Comparison of ENCODE assay signal across 18 cellular contexts in the genomic region with DNA sequence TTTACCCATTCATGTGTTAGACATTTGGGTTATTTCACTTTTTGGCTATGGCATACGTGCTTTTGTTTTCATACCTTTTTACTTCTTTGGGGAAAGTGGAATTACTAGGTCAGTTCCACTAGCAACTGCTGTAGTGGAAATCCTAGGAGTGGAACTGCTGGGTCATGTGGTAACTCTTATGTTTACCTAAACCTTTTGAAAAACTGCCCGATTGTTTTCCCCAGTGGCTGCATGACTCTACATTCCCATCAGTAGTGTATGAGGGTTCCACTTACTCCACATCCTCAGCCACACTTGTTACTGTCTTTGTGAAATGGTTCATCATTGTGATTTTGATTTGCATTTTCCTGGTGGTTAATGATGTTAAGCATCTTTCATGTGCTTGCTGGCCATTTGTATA.
A peak's percentile ranks its signal among the peaks of the same experiment; 100 is the strongest.
DNase-seq lines count a peak whose midpoint lies in the region; ATAC-seq, FAIRE-seq and TF ChIP-seq lines count a peak whose summit lies in the region.
"Had no signal": no experiment of that assay in that cellular context is flagged by ENCODE, and none has a peak within 500 bp of the region (broad histone marks: within the 10 kb centered on the region; RNA-seq: fewer than 3 reads in every experiment).

No MANE protein-coding gene starts in this region.

- TF ChIP-seq CTCF in A549 (IDR thresholded peaks at IDR 0.05) (no peak), HEK293 (tag by site-specific recombination; IDR thresholded peaks at IDR 0.05) (no peak), fibroblast of mammary gland (conservative IDR thresholded peaks at IDR 0.05; ENCODE audit: control insufficient read depth, insufficient read depth, low read depth, low read length) (no peak)

- no peak for DNase-seq in A549 (ENCODE audit: low read depth in 1 of 2, low spot score in 1 of 2)
- peak; percentile 8 for DNase-seq in fibroblast of mammary gland (ENCODE audit: low read depth)
- DNase-seq in stimulated activated naive B cell treated with anti-CD40 and anti-IgM and Interleukin-4, amounts not matched to agents 10 μg/mL and 1 μg/mL and 100 μg/mL, for 72 hours: no peak
- no peak for DNase-seq in GM19240 (ENCODE audit: insufficient read length, low spot score)
- DNase-seq in NCI-H2196 (lab: John Stamatoyannopoulos, UW; ENCODE audit: unreplicated experiment): no peak
- DNase-seq: 8988T; C1 segment of cervical spinal cord; Calu3; CD4-positive, alpha-beta T cell; DMS79 treated with DMSO at 0.1 percent for 48 hours; EL; GM23248; H9; KG1 had no signal

- no peak for TF ChIP-seq POLR2A in A549 (IDR thresholded peaks at IDR 0.05; ENCODE audit: low read length)

- TF ChIP-seq EP300 in A549 (IDR thresholded peaks at IDR 0.05): no peak

- no peaks in the 10 kb centered on the region for H3K9me3 Mint-ChIP-seq in stimulated activated naive B cell treated with anti-CD40 and anti-IgM and Interleukin-4, amounts not matched to agents 10 μg/mL and 1 μg/mL and 100 μg/mL, for 72 hours
- H3K9me3 Mint-ChIP-seq: CD4-positive, alpha-beta T cell; H9; IgD-negative memory B cell had no signal

- no peak overlapping the region for H3K4me3 Mint-ChIP-seq in stimulated activated naive B cell treated with anti-CD40 and anti-IgM and Interleukin-4, amounts not matched to agents 10 μg/mL and 1 μg/mL and 100 μg/mL, for 72 hours
- H3K4me3 Mint-ChIP-seq: B cell; CD4-positive, alpha-beta T cell; H9; IgD-negative memory B cell had no signal

- no peaks in the 10 kb centered on the region for H3K9me3 ChIP-seq in A549
- H3K9me3 ChIP-seq in HEK293 (ENCODE audit: control insufficient read depth, insufficient read depth, low read depth, low read length): no peaks in the 10 kb centered on the region

- peaks cover 8 to 10% of the 10 kb centered on the region in 2 experiments for H3K36me3 ChIP-seq in HEK293 (ENCODE audit: control insufficient read depth in 2 of 2, insufficient read depth in 1 of 2, low read length in 2 of 2)

- H3K36me3 Mint-ChIP-seq in stimulated activated naive B cell treated with anti-CD40 and anti-IgM and Interleukin-4, amounts not matched to agents 10 μg/mL and 1 μg/mL and 100 μg/mL, for 72 hours: peaks cover 14 to 26% of the 10 kb centered on the region in 2 donors

- CTCF ChIA-PET in A549 (lab: Yijun Ruan, JAX): no interaction called here
- CTCF ChIA-PET in HEK293 (lab: Yijun Ruan, JAX): no interaction called here

- H3K27me3 Mint-ChIP-seq in stimulated activated naive B cell treated with anti-CD40 and anti-IgM and Interleukin-4, amounts not matched to agents 10 μg/mL and 1 μg/mL and 100 μg/mL, for 72 hours: no peaks in the 10 kb centered on the region
- H3K27me3 Mint-ChIP-seq: B cell; CD4-positive, alpha-beta T cell; IgD-negative memory B cell had no signal

- no peaks in the 10 kb centered on the region for H3K4me1 Mint-ChIP-seq in stimulated activated naive B cell treated with anti-CD40 and anti-IgM and Interleukin-4, amounts not matched to agents 10 μg/mL and 1 μg/mL and 100 μg/mL, for 72 hours
- H3K4me1 Mint-ChIP-seq: B cell, H9 had no signal

- H3K4me3 ChIP-seq in A549 (no peak overlapping the region), HEK293 (ENCODE audit: low read depth, low read length) (no peak overlapping the region), fibroblast of mammary gland (ENCODE audit: control insufficient read depth, low read depth, low read length) (no peak overlapping the region)
- H3K4me3 ChIP-seq: GM23248 had no signal

- H3K27ac Mint-ChIP-seq in stimulated activated naive B cell treated with anti-CD40 and anti-IgM and Interleukin-4, amounts not matched to agents 10 μg/mL and 1 μg/mL and 100 μg/mL, for 72 hours: peak overlapping the region; percentile 67
- H3K27ac Mint-ChIP-seq: B cell; CD4-positive, alpha-beta T cell; H9; IgD-negative memory B cell had no signal

- H3K4me2 ChIP-seq in A549: no peak overlapping the region

- no peaks in the 10 kb centered on the region for H3K4me1 ChIP-seq in A549
- no peaks in the 10 kb centered on the region for H3K4me1 ChIP-seq in HEK293 (ENCODE audit: control insufficient read depth, insufficient read depth, low read length)

- POLR2A ChIA-PET in A549 (lab: Yijun Ruan, JAX) (no interaction called here), HEK293 (lab: Yijun Ruan, JAX) (no interaction called here)

- FAIRE-seq in A549 (lab: Jason Lieb, UNC): peak; percentile 32

- no peak for TF ChIP-seq RAD21 in A549 (conservative IDR thresholded peaks at IDR 0.05 in 1 of 2, IDR thresholded peaks at IDR 0.05 in 1 of 2)

- ATAC-seq in A549 (no peak), GM21717 (IDR thresholded peaks at IDR 0.05; ENCODE audit: unreplicated experiment) (no peak)
- ATAC-seq in stimulated activated naive B cell treated with anti-CD40 and anti-IgM and Interleukin-4, amounts not matched to agents 10 μg/mL and 1 μg/mL and 100 μg/mL, for 72 hours (replicated peaks): no peak

- H3K27ac ChIP-seq in A549: no peak overlapping the region
- H3K27ac ChIP-seq in HEK293 (ENCODE audit: extremely low read depth, low read depth, low read length): no peak overlapping the region
- H3K27ac ChIP-seq: GM23248 had no signal

- 93% methylated on average over 2 of the region's 2 CpGs for WGBS in A549 (ENCODE audit: missing lambda C conversion rate)

TF ChIP-seq in A549, 52 proteins besides CTCF, POLR2A, EP300 and RAD21:
- TF ChIP-seq RARB (CRISPR knock-in tag; IDR thresholded peaks at IDR 0.05) (no peak), CHD2 (IDR thresholded peaks at IDR 0.05; ENCODE audit: low read length, partially characterized antibody) (no peak), HMGXB4 (CRISPR knock-in tag; IDR thresholded peaks at IDR 0.05; ENCODE audit: borderline replicate concordance) (no peak), BHLHE40 (IDR thresholded peaks at IDR 0.05; ENCODE audit: low read depth, low read length) (no peak), ZC3H11A (IDR thresholded peaks at IDR 0.05) (no peak), KDM5A (IDR thresholded peaks at IDR 0.05) (no peak), NFE2L2 (conservative IDR thresholded peaks at IDR 0.05; ENCODE audit: low read length) (no peak), MAFK (IDR thresholded peaks at IDR 0.05; ENCODE audit: partially characterized antibody) (no peak), TP53 (CRISPR knock-in tag; IDR thresholded peaks at IDR 0.05) (no peak)
TF ChIP-seq in A549: peak in this region for 0.

TF ChIP-seq in HEK293, 187 proteins besides CTCF, POLR2A, EP300 and RAD21:
- TF ChIP-seq, protein P1, sequence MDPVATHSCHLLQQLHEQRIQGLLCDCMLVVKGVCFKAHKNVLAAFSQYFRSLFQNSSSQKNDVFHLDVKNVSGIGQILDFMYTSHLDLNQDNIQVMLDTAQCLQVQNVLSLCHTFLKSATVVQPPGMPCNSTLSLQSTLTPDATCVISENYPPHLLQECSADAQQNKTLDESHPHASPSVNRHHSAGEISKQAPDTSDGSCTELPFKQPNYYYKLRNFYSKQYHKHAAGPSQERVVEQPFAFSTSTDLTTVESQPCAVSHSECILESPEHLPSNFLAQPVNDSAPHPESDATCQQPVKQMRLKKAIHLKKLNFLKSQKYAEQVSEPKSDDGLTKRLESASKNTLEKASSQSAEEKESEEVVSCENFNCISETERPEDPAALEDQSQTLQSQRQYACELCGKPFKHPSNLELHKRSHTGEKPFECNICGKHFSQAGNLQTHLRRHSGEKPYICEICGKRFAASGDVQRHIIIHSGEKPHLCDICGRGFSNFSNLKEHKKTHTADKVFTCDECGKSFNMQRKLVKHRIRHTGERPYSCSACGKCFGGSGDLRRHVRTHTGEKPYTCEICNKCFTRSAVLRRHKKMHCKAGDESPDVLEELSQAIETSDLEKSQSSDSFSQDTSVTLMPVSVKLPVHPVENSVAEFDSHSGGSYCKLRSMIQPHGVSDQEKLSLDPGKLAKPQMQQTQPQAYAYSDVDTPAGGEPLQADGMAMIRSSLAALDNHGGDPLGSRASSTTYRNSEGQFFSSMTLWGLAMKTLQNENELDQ (tag by site-specific recombination; IDR thresholded peaks at IDR 0.05; ENCODE audit: low read depth): no peak
- 0 out of 2 replicates have a peak, but pooled peaks have one; percentile 12 for TF ChIP-seq PRDM1 (tag by site-specific recombination; IDR thresholded peaks at IDR 0.05)
- no peak for TF ChIP-seq BCL6B (tag by site-specific recombination; IDR thresholded peaks at IDR 0.05)
